9 cellular contexts compared by ENCODE assay signal in genomic region chr7:116952640-116953371, GRCh38. TPM values are rescaled to one million over a fixed set of nuclear protein-coding genes. Genes with fewer than 3 reads are reported as not detected.
DNase-seq lines count a peak whose midpoint lies in the region; ATAC-seq and TF ChIP-seq lines count a peak whose summit lies in the region.
"Had no signal": no experiment of that assay in that cellular context is flagged by ENCODE, and none has a peak within 500 bp of the region (broad histone marks: within the 10 kb centered on the region; RNA-seq: fewer than 3 reads in every experiment).

No MANE protein-coding gene starts in this region.

- 2 to 4% (median 4%) methylated on average over 24 to 25 of the region's 25 CpGs for WGBS in heart left ventricle, 4 donors
- 1 to 3% (median 1%) methylated on average over 25 of the region's 25 CpGs for WGBS in ovary, 3 donors

- TF ChIP-seq CTCF in heart left ventricle (IDR thresholded peaks at IDR 0.05), result no peak
- no peak for TF ChIP-seq CTCF in ovary (IDR thresholded peaks at IDR 0.05)
- no peak for TF ChIP-seq CTCF in GM20000 (IDR thresholded peaks at IDR 0.05; ENCODE audit: extremely low read depth, missing control alignments)

- no peaks in the 10 kb centered on the region for H3K27me3 Mint-ChIP-seq in activated T-helper 17 cell treated with anti-CD3 and anti-CD28 coated beads, Interleukin-2, amount 50 U/mL, for 72 hours

- H3K4me3 ChIP-seq in heart left ventricle, result peak overlapping the region; percentile 19 to 99 (median 94)
- H3K4me3 ChIP-seq in ovary, result peak overlapping the region; percentile 87

- H3K36me3 ChIP-seq in heart left ventricle (no peaks in the 10 kb centered on the region), ovary (no peaks in the 10 kb centered on the region)

- H3K27ac Mint-ChIP-seq in activated T-helper 17 cell treated with anti-CD3 and anti-CD28 coated beads, Interleukin-2, amount 50 U/mL, for 72 hours, result no peak overlapping the region

- DNase-seq in NCI-H2081 (lab: John Stamatoyannopoulos, UW) (peak; percentile 75 to 82), NCI-H2081 treated with DMSO at 0.1 percent for 48 hours (lab: John Stamatoyannopoulos, UW) (no peak), NCI-H2196 treated with DMSO at 0.1 percent for 48 hours (lab: John Stamatoyannopoulos, UW; ENCODE audit: unreplicated experiment) (peak; percentile 45), heart left ventricle (peak in 4 of 5 donors; percentile 54 to 76 (median 58)), ovary (peak in 2 of 5 donors; percentile 64 to 73), GM20000 (ENCODE audit: low spot score) (no peak)
- DNase-seq: DND-41 had no signal

- H3K4me1 ChIP-seq in heart left ventricle, result peaks cover 5 to 45% (median 34%) of the 10 kb centered on the region in 12 donors
- H3K4me1 ChIP-seq in ovary (ENCODE audit: insufficient read depth), result peaks cover 8% of the 10 kb centered on the region

- intact Hi-C loops in heart left ventricle (cut with DNase I) (no loop called here), ovary (cut with DNase I) (no loop called here)

- H3K4me1 Mint-ChIP-seq in activated T-helper 17 cell treated with anti-CD3 and anti-CD28 coated beads, Interleukin-2, amount 50 U/mL, for 72 hours, result peaks cover 15% of the 10 kb centered on the region

- H3K27me3 ChIP-seq in heart left ventricle (no peaks in the 10 kb centered on the region), ovary (no peaks in the 10 kb centered on the region)

- TF ChIP-seq POLR2A in heart left ventricle (IDR thresholded peaks at IDR 0.05), result no peak
- no peak for TF ChIP-seq POLR2A in ovary (IDR thresholded peaks at IDR 0.05)

- peak; percentile 27 for ATAC-seq in HG02759 (IDR thresholded peaks at IDR 0.05; ENCODE audit: unreplicated experiment)
- ATAC-seq in activated T-helper 17 cell treated with anti-CD3 and anti-CD28 coated beads, Interleukin-2, amount 50 U/mL, for 72 hours (replicated peaks), result no peak
- ATAC-seq in heart left ventricle, result no peak

- peak overlapping the region; percentile 77 for H3K4me3 Mint-ChIP-seq in activated T-helper 17 cell treated with anti-CD3 and anti-CD28 coated beads, Interleukin-2, amount 50 U/mL, for 72 hours

- TF ChIP-seq EP300 in ovary (IDR thresholded peaks at IDR 0.05), result peak; percentile 21

- H3K9me3 ChIP-seq in heart left ventricle (no peaks in the 10 kb centered on the region), ovary (no peaks in the 10 kb centered on the region)

- peak overlapping the region; percentile 98 to 100 (median 99) for H3K27ac ChIP-seq in heart left ventricle
- peak overlapping the region; percentile 100 for H3K27ac ChIP-seq in ovary

- peaks cover 10% of the 10 kb centered on the region for H3K36me3 Mint-ChIP-seq in activated T-helper 17 cell treated with anti-CD3 and anti-CD28 coated beads, Interleukin-2, amount 50 U/mL, for 72 hours (ENCODE audit: low read depth)

- no peaks in the 10 kb centered on the region for H3K9me3 Mint-ChIP-seq in activated T-helper 17 cell treated with anti-CD3 and anti-CD28 coated beads, Interleukin-2, amount 50 U/mL, for 72 hours

RNA-seq across cellular contexts. Expression of gene ST7, which starts 0.5 kb away (rescaled TPM):
- total RNA-seq in activated T-helper 17 cell treated with anti-CD3 and anti-CD28 coated beads, Interleukin-2, amount 50 U/mL, for 72 hours, result 10 to 100 TPM; 12.5 to 14.4 TPM
- total RNA-seq in heart left ventricle (10 to 100 TPM; 22.3 to 41.3 (median 25.5) TPM), ovary (10 to 100 TPM; 16.4 to 28.5 (median 18.8) TPM)
- polyA plus RNA-seq in heart left ventricle (10 to 100 TPM; 16.0 to 31.7 TPM), ovary (10 to 100 TPM; 14.1 to 37.7 TPM)

Comparison
In these comparisons a context has a peak if more than half of its experiments do, and no peak if none do; other contexts are left out.
1. DNase-seq: peak in NCI-H2081 (2 of 2), NCI-H2196 treated with DMSO at 0.1 percent for 48 hours (single experiment) and heart left ventricle (4 of 5); none in NCI-H2081 treated with DMSO at 0.1 percent for 48 hours (single experiment) and GM20000 (single experiment).